In the genomic region with DNA sequence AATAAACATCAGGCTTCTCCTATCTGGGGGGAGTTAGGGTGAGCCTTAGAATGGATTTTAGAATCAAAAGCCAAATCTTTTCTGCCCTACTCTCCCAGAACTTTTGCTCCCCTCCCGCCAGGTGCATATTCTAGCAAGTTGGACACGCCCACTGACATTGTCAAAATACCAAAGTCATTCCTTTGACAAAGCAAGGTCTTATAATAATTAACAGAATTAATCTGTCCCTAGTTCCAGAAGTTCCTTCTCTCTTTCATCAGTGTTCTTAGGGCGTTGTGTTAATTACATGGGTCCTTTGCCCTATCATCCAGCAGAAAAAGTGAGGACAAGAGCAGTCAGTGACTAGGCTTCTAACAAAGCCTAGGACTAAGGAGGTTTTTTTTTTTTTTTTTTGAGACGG, we compare ENCODE assay signal across 1 cellular context.
TF ChIP-seq lines count a peak whose summit lies in the region.

No MANE protein-coding gene starts in this region.

TF ChIP-seq in HepG2, 621 proteins besides CTCF, POLR2A, EP300 and RAD21:
- TF ChIP-seq ZNF713 (CRISPR knock-in tag; IDR thresholded peaks at IDR 0.05) (no peak), HNF4A (CRISPR knock-in tag; IDR thresholded peaks at IDR 0.05) (no peak), STAG1 (CRISPR knock-in tag; IDR thresholded peaks at IDR 0.05) (no peak), SATB2 (CRISPR knock-in tag; IDR thresholded peaks at IDR 0.05) (no peak), TERF1 (CRISPR knock-in tag; IDR thresholded peaks at IDR 0.05) (no peak), ZNF703 (CRISPR knock-in tag; IDR thresholded peaks at IDR 0.05; ENCODE audit: borderline replicate concordance) (no peak), ZNF576 (CRISPR knock-in tag; IDR thresholded peaks at IDR 0.05) (no peak), ZFP36L2 (CRISPR knock-in tag; IDR thresholded peaks at IDR 0.05) (no peak), ZMAT3 (CRISPR knock-in tag; conservative IDR thresholded peaks at IDR 0.05) (no peak), CBFB (CRISPR knock-in tag; IDR thresholded peaks at IDR 0.05) (no peak), MXI1 (IDR thresholded peaks at IDR 0.05; ENCODE audit: borderline replicate concordance, low read depth, low read length) (no peak), SALL2 (CRISPR knock-in tag; IDR thresholded peaks at IDR 0.05) (no peak), ZNF800 (CRISPR knock-in tag; IDR thresholded peaks at IDR 0.05) (no peak), LRRFIP1 (CRISPR knock-in tag; conservative IDR thresholded peaks at IDR 0.05) (no peak), GABPB1 (CRISPR knock-in tag; IDR thresholded peaks at IDR 0.05) (no peak)
- TF ChIP-seq, protein P1, sequence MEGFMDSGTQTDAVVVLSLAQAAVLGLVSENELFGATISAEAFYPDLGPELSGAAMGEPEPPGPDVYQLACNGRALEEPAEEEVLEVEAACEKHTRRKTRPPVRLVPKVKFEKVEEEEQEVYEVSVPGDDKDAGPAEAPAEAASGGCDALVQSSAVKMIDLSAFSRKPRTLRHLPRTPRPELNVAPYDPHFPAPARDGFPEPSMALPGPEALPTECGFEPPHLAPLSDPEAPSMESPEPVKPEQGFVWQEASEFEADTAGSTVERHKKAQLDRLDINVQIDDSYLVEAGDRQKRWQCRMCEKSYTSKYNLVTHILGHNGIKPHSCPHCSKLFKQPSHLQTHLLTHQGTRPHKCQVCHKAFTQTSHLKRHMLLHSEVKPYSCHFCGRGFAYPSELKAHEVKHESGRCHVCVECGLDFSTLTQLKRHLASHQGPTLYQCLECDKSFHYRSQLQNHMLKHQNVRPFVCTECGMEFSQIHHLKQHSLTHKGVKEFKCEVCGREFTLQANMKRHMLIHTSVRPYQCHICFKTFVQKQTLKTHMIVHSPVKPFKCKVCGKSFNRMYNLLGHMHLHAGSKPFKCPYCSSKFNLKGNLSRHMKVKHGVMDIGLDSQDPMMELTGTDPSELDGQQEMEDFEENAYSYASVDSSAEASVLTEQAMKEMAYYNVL (CRISPR knock-in tag; IDR thresholded peaks at IDR 0.05; ENCODE audit: borderline replicate concordance) = no peak
- TF ChIP-seq, protein P2, sequence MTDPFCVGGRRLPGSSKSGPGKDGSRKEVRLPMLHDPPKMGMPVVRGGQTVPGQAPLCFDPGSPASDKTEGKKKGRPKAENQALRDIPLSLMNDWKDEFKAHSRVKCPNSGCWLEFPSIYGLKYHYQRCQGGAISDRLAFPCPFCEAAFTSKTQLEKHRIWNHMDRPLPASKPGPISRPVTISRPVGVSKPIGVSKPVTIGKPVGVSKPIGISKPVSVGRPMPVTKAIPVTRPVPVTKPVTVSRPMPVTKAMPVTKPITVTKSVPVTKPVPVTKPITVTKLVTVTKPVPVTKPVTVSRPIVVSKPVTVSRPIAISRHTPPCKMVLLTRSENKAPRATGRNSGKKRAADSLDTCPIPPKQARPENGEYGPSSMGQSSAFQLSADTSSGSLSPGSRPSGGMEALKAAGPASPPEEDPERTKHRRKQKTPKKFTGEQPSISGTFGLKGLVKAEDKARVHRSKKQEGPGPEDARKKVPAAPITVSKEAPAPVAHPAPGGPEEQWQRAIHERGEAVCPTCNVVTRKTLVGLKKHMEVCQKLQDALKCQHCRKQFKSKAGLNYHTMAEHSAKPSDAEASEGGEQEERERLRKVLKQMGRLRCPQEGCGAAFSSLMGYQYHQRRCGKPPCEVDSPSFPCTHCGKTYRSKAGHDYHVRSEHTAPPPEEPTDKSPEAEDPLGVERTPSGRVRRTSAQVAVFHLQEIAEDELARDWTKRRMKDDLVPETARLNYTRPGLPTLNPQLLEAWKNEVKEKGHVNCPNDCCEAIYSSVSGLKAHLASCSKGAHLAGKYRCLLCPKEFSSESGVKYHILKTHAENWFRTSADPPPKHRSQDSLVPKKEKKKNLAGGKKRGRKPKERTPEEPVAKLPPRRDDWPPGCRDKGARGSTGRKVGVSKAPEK (CRISPR knock-in tag; IDR thresholded peaks at IDR 0.05; ENCODE audit: borderline replicate concordance) = no peak
TF ChIP-seq in HepG2: peak in this region for 0.
